ENCODE assay signal across 32 cellular contexts in genomic region chr9:16725066-16725465, GRCh38.
DNase-seq lines count a peak whose midpoint lies in the region; ATAC-seq, FAIRE-seq and TF ChIP-seq lines count a peak whose summit lies in the region.
"Had no signal": no experiment of that assay in that cellular context is flagged by ENCODE, and none has a peak within 500 bp of the region (broad histone marks: within the 10 kb centered on the region; RNA-seq: fewer than 3 reads in every experiment).

No MANE protein-coding gene starts in this region.

- H3K4me3 ChIP-seq in HepG2 (replicated peaks in 1 of 3; ENCODE audit: insufficient read depth in 1 of 3, low read depth in 2 of 3, low read length in 3 of 3): no peak overlapping the region
- no peak overlapping the region for H3K4me3 ChIP-seq in right lobe of liver
- H3K4me3 ChIP-seq in endothelial cell of umbilical vein (replicated peaks in 1 of 3; ENCODE audit: insufficient read depth in 1 of 3, low read depth in 1 of 3, low read length in 3 of 3): no peak overlapping the region
- no peak overlapping the region for H3K4me3 ChIP-seq in osteoblast (ENCODE audit: insufficient read depth, low read length)
- H3K4me3 ChIP-seq: body of pancreas, heart right ventricle, lung, mucosa of descending colon, suprapubic skin had no signal

- dilution Hi-C loops in endothelial cell of umbilical vein (cut with MboI; ENCODE audit: extremely low pct_ligation_motif_present, low sequenced_read_pairs): no loop called here

- H3K4me1 ChIP-seq in HepG2 (ENCODE audit: insufficient read depth, low read length) (no peaks in the 10 kb centered on the region), right lobe of liver (peaks cover 0 to 10% (median 0%) of the 10 kb centered on the region in 4 donors), endothelial cell of umbilical vein (ENCODE audit: control insufficient read depth, extremely low read depth, insufficient read depth, low read length) (peaks cover 44% of the 10 kb centered on the region), osteoblast (ENCODE audit: insufficient read depth, low read length) (peaks cover 52% of the 10 kb centered on the region)

- TF ChIP-seq CTCF in HepG2 (CRISPR knock-in tag; IDR thresholded peaks at IDR 0.05): no peak
- no peak for TF ChIP-seq CTCF in right lobe of liver (IDR thresholded peaks at IDR 0.05)
- TF ChIP-seq CTCF in endothelial cell of umbilical vein (IDR thresholded peaks at IDR 0.05; ENCODE audit: extremely low read depth in 1 of 2, insufficient read depth in 1 of 2, low read depth in 1 of 2, low read length in 2 of 2): no peak
- no peak for TF ChIP-seq CTCF in osteoblast (IDR thresholded peaks at IDR 0.05; ENCODE audit: extremely low read depth, low read depth, low read length)

- no peaks in the 10 kb centered on the region for H3K9me1 ChIP-seq in endothelial cell of umbilical vein (replicated peaks; ENCODE audit: control insufficient read depth, extremely low read depth, insufficient read depth, low read length)

- no peak overlapping the region for H3K4me2 ChIP-seq in HepG2 (ENCODE audit: low read depth, low read length)
- no peak overlapping the region for H3K4me2 ChIP-seq in endothelial cell of umbilical vein (ENCODE audit: insufficient read depth, low read length)
- H3K4me2 ChIP-seq in osteoblast (ENCODE audit: insufficient read depth, low read length): peak overlapping the region; percentile 96
- H3K4me2 ChIP-seq: KMS-11 had no signal

- ATAC-seq in HepG2: no peak
- no peak for ATAC-seq in right lobe of liver
- no peak for ATAC-seq in HG03460 (IDR thresholded peaks at IDR 0.05; ENCODE audit: unreplicated experiment)
- no peak for ATAC-seq in HG03565 (IDR thresholded peaks at IDR 0.05; ENCODE audit: unreplicated experiment)
- ATAC-seq: activated T-cell treated with anti-CD3 and anti-CD28 coated beads, Interleukin-2, amount 50 U/mL, for 4 hours; body of pancreas; heart right ventricle; mucosa of descending colon; right cardiac atrium; stimulated activated effector memory CD8-positive, alpha-beta T cell treated with anti-CD3 and anti-CD28 coated beads, Interleukin-12 subunit alpha, Interleukin-12 subunit beta, amount 100 ng/mL, for 72 hours had no signal

- TF ChIP-seq EP300 in HepG2 (IDR thresholded peaks at IDR 0.05; ENCODE audit: low read depth in 2 of 2, low read length in 2 of 2): no peak
- TF ChIP-seq EP300 in HepG2 (CRISPR knock-in tag; IDR thresholded peaks at IDR 0.05; ENCODE audit: borderline replicate concordance): no peak

- POLR2A ChIA-PET in HepG2 (lab: Yijun Ruan, JAX): no interaction called here
- POLR2A ChIA-PET in endothelial cell of umbilical vein (lab: Charles Lee): no interaction called here
- POLR2A ChIA-PET in HEK293T (lab: Yijun Ruan, JAX): no interaction called here

- H3K27ac ChIP-seq in HepG2 (ENCODE audit: extremely low read length, insufficient read depth, low read length): no peak overlapping the region
- H3K27ac ChIP-seq in right lobe of liver: no peak overlapping the region
- H3K27ac ChIP-seq in endothelial cell of umbilical vein (ENCODE audit: insufficient read depth, low read depth, low read length): no peak overlapping the region
- H3K27ac ChIP-seq in osteoblast (ENCODE audit: low read depth, low read length): peak overlapping the region; percentile 4
- H3K27ac ChIP-seq: body of pancreas, KMS-11, suprapubic skin had no signal

- H3K79me2 ChIP-seq in HepG2 (ENCODE audit: insufficient read depth, low read length) (no peaks in the 10 kb centered on the region), endothelial cell of umbilical vein (ENCODE audit: control insufficient read depth, insufficient read depth, low read length) (no peaks in the 10 kb centered on the region), osteoblast (ENCODE audit: insufficient read depth, low read length) (peaks cover 60% of the 10 kb centered on the region)

- in situ Hi-C loops in HepG2 (cut with HindIII; ENCODE audit: extremely low pct_ligation_motif_present, low pct_unique_long_range_greater_than_20kb): no loop called here

- 13% methylated on average over 3 of the region's 3 CpGs for WGBS in HepG2 (ENCODE audit: low lambda C conversion rate)
- 54% methylated on average over 3 of the region's 3 CpGs for WGBS in right lobe of liver (ENCODE audit: insufficient coverage, low coverage, low lambda C conversion rate, missing lambda C conversion rate)

- peaks cover 5 to 33% of the 10 kb centered on the region in 2 experiments; a peak in 4 of 5 replicates for H3K27me3 ChIP-seq in HepG2 (ENCODE audit: control insufficient read depth in 1 of 2, insufficient read depth in 2 of 2, low read length in 2 of 2)
- peaks cover 0 to 27% of the 10 kb centered on the region in 2 donors for H3K27me3 ChIP-seq in right lobe of liver
- no peaks in the 10 kb centered on the region for H3K27me3 ChIP-seq in endothelial cell of umbilical vein (ENCODE audit: control insufficient read depth in 2 of 2, insufficient read depth in 2 of 2, low read length in 2 of 2)
- H3K27me3 ChIP-seq in osteoblast (ENCODE audit: insufficient read depth, low read length): no peaks in the 10 kb centered on the region
- H3K27me3 ChIP-seq: suprapubic skin had no signal

- no peak overlapping the region for H3K9ac ChIP-seq in HepG2 (ENCODE audit: insufficient read depth, low read depth, low read length)
- no peak overlapping the region for H3K9ac ChIP-seq in endothelial cell of umbilical vein (replicated peaks; ENCODE audit: extremely low read depth, insufficient read depth, low read length)
- H3K9ac ChIP-seq: KMS-11 had no signal

- H2AFZ ChIP-seq in HepG2 (ENCODE audit: low read length): no peak overlapping the region
- H2AFZ ChIP-seq in endothelial cell of umbilical vein (ENCODE audit: low read depth, low read length): no peak overlapping the region
- no peak overlapping the region for H2AFZ ChIP-seq in osteoblast (ENCODE audit: low read length)

- BruUV-seq in HepG2 (replicated peaks; lab: Mats Ljungman, UMichigan) (no TSS peak), endothelial cell of umbilical vein (replicated peaks; lab: Mats Ljungman, UMichigan) (no TSS peak)

- intact Hi-C loops in HepG2 (cut with micrococcal nuclease; ENCODE audit: unreplicated experiment) (loop anchor here (5.0 kb wide), 1 partner anchor 507 kb away; no protein-coding TSS in a partner anchor), right lobe of liver (cut with DNase I) (no loop called here), endothelial cell of umbilical vein (cut with micrococcal nuclease) (loop anchor here (5.0 to 10.0 kb wide), 4 partner anchors 148 to 573 kb away; no protein-coding TSS in a partner anchor)

- H3K9me3 ChIP-seq in HepG2 (ENCODE audit: low read length) (no peaks in the 10 kb centered on the region), right lobe of liver (no peaks in the 10 kb centered on the region), endothelial cell of umbilical vein (replicated peaks; ENCODE audit: control insufficient read depth, insufficient read depth, low read length) (no peaks in the 10 kb centered on the region), osteoblast (ENCODE audit: low read depth, low read length) (no peaks in the 10 kb centered on the region)
- H3K9me3 ChIP-seq: body of pancreas, heart right ventricle, mucosa of descending colon, suprapubic skin had no signal

- H3K36me3 ChIP-seq in HepG2 (replicated peaks in 1 of 2; ENCODE audit: control insufficient read depth in 1 of 2, insufficient read depth in 2 of 2, low read length in 2 of 2) (no peaks in the 10 kb centered on the region), right lobe of liver (no peaks in the 10 kb centered on the region), endothelial cell of umbilical vein (ENCODE audit: control insufficient read depth in 2 of 2, extremely low read depth in 1 of 2, insufficient read depth in 2 of 2, low read length in 2 of 2) (no peaks in the 10 kb centered on the region), osteoblast (ENCODE audit: insufficient read depth, low read length) (no peaks in the 10 kb centered on the region)
- H3K36me3 ChIP-seq: heart right ventricle, suprapubic skin had no signal

- no peak for TF ChIP-seq POLR2A in HepG2 (IDR thresholded peaks at IDR 0.05; ENCODE audit: insufficient read depth in 1 of 2, low read depth in 2 of 2, low read length in 2 of 2)
- TF ChIP-seq POLR2A in right lobe of liver (IDR thresholded peaks at IDR 0.05): no peak
- no peak for TF ChIP-seq POLR2A in endothelial cell of umbilical vein (IDR thresholded peaks at IDR 0.05; ENCODE audit: low read depth, low read length)

- CTCF ChIA-PET in HepG2 (lab: Yijun Ruan, JAX; ENCODE audit: low intra/inter-chr PET ratio, low total read pairs): no interaction called here
- CTCF ChIA-PET in endothelial cell of umbilical vein (lab: Charles Lee): interaction anchor here (1.0 to 3.9 kb wide), 8 partner anchors 21 to 532 kb away, joined by 3 to 19 read pairs (median 3); no protein-coding TSS in a partner anchor
- CTCF ChIA-PET in HEK293T (lab: Yijun Ruan, JAX): no interaction called here

- no peak for TF ChIP-seq RAD21 in HepG2 (CRISPR knock-in tag; IDR thresholded peaks at IDR 0.05)

- FAIRE-seq in HepG2 (lab: Jason Lieb, UNC) (no peak), endothelial cell of umbilical vein (lab: Jason Lieb, UNC) (no peak)
- FAIRE-seq: urothelium cell line had no signal

- H4K20me1 ChIP-seq in HepG2 (ENCODE audit: insufficient read depth, low read length) (no peaks in the 10 kb centered on the region), endothelial cell of umbilical vein (replicated peaks; ENCODE audit: control insufficient read depth, extremely low read depth, insufficient read depth, low read length) (no peaks in the 10 kb centered on the region), osteoblast (ENCODE audit: insufficient read depth, low read length) (no peaks in the 10 kb centered on the region)

- no peak for DNase-seq in HepG2 (ENCODE audit: low spot score)
- no peak for DNase-seq in right lobe of liver
- DNase-seq in endothelial cell of umbilical vein (ENCODE audit: low read depth, low spot score): peak; percentile 25
- no peak for DNase-seq in osteoblast (ENCODE audit: insufficient read length, low spot score, missing footprints)
- no peak for DNase-seq in HEK293T (ENCODE audit: extremely low spot score)
- no peak for DNase-seq in cerebellum (ENCODE audit: low spot score)
- DNase-seq: activated CD4-positive, alpha-beta T cell treated with anti-CD3 and anti-CD28 coated beads, Interleukin-2, amount 10 ng/mL, durations not matched to agents 24 days and 14 days; activated T-cell treated with anti-CD3 and anti-CD28 coated beads, Interleukin-2, amount 50 U/mL, for 4 hours; body of pancreas; CD8-positive, alpha-beta memory T cell; cerebellar nuclear complex; DMS53; H9; heart right ventricle; mucosa of descending colon; NCI-H1436; NCI-H2107; NCI-H510A; NK-92 treated with Interleukin-12 subunit alpha and Interleukin-12 subunit beta, amount 100 ng/mL, for 24 hours; posterior cingulate gyrus; right cardiac atrium; SHP77; stimulated activated CD4-positive, alpha-beta T cell treated with anti-CD3 and anti-CD28 coated beads, Interleukin-4, amount 100 ng/mL, for 24 hours; SW 1271; T1000 had no signal

TF ChIP-seq in HepG2, 621 proteins besides CTCF, POLR2A, EP300 and RAD21 (continues in another document):
- no peak for TF ChIP-seq ZNF746 (CRISPR knock-in tag; IDR thresholded peaks at IDR 0.05)

TF ChIP-seq in endothelial cell of umbilical vein, 7 proteins besides CTCF, POLR2A, EP300 and RAD21:
- TF ChIP-seq FOS (IDR thresholded peaks at IDR 0.05; ENCODE audit: borderline replicate concordance, insufficient read depth, low read length): no peak
TF ChIP-seq in endothelial cell of umbilical vein: peak in this region for 0.

TF ChIP-seq in HEK293T, 16 proteins besides CTCF, POLR2A, EP300 and RAD21 (continues in another document):
- TF ChIP-seq ZNF384 (IDR thresholded peaks at IDR 0.05): no peak

Comparison
In these comparisons a context has a peak if more than half of its experiments do, and no peak if none do; other contexts are left out.
1. intact Hi-C loops: an anchor here in HepG2 (5.0 kb wide) and endothelial cell of umbilical vein (5.0 to 10.0 kb wide); none called in right lobe of liver.